ENCODE assay signal across 8 cellular contexts in the genomic region with DNA sequence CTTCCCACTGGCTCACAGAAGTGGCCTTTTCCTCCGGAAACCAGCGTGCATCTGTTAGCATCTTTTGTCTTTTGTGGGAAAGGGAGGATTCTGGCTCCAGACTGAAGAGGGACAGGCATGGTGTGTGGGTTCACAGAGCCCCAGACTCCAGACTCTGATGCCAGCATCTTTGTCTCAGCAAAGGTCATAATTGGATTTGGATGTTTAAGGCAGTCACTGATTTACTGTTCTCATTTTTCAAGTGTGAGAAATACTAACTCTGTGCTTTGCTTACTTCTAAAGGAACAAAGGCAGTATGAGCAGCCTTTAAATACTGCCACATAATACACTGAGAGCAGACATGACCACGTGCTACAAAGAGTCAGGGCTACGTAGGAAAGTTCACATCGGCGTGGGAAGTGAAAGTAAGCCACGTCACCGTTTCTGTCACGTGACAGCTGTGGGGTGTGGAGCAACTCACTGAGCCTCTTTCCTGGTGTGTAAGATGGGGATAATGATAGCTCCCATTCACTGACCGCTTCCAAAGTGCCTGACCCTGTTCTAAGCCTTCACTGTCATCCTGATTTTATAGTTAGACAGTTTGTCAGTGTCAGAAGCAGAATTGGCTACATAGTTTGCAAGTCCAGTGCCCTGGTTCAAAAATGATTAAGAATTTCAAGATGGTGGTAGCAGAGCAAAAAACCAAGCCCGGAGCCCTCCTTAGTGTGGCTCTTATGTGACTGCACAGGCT. TPM values are rescaled to one million over a fixed set of nuclear protein-coding genes. Genes with fewer than 3 reads are reported as not detected.
DNase-seq lines count a peak whose midpoint lies in the region; ATAC-seq and TF ChIP-seq lines count a peak whose summit lies in the region.

No MANE protein-coding gene starts in this region.

- 26 to 45% methylated on average over 11 of the region's 11 CpGs for WGBS in lung, 2 donors

- H2AFZ ChIP-seq in Karpas-422 (ENCODE audit: low read length): no peak overlapping the region

- no peaks in the 10 kb centered on the region for H3K9me3 ChIP-seq in BLaER1 treated with 17β-estradiol and CSF1 and Interleukin-3, amounts not matched to agents 10 nM and 100 nM (replicated peaks in 1 of 11)
- H3K9me3 ChIP-seq in Karpas-422 (ENCODE audit: low read length) (no peaks in the 10 kb centered on the region), lung (ENCODE audit: control insufficient read depth in 2 of 2, insufficient read depth in 1 of 2, low read length in 1 of 2) (no peaks in the 10 kb centered on the region)

- peak overlapping the region; percentile 65 to 99 (median 81) for H3K27ac ChIP-seq in BLaER1 treated with 17β-estradiol and CSF1 and Interleukin-3, amounts not matched to agents 10 nM and 100 nM
- H3K27ac ChIP-seq in Karpas-422 (ENCODE audit: low read length): peak overlapping the region; percentile 86
- peak overlapping the region; percentile 53 to 89 for H3K27ac ChIP-seq in lung (ENCODE audit: low read depth in 1 of 2, low read length in 1 of 2)

- no peaks in the 10 kb centered on the region for H3K9me2 ChIP-seq in Karpas-422 (replicated peaks; ENCODE audit: insufficient read depth, low read length)

- peak overlapping the region in 6 of 10 experiments; percentile 8 to 50 (median 33); a peak in 11 of 20 replicates for H3K4me3 ChIP-seq in BLaER1 treated with 17β-estradiol and CSF1 and Interleukin-3, amounts not matched to agents 10 nM and 100 nM
- peak overlapping the region; percentile 22; the same call in 1 of the 2 replicates for H3K4me3 ChIP-seq in Karpas-422 (ENCODE audit: low read length)
- no peak overlapping the region for H3K4me3 ChIP-seq in lung

- peak; percentile 52 for DNase-seq in GM20000 (ENCODE audit: low spot score)
- DNase-seq in Karpas-422: peak; percentile 96
- peak; percentile 72 to 75 for DNase-seq in activated CD4-positive, alpha-beta T cell treated with anti-CD3 and anti-CD28 coated beads for 24 hours (ENCODE audit: low read depth in 2 of 2)
- peak; percentile 57 for DNase-seq in cerebellar cortex (ENCODE audit: low spot score)
- peak; percentile 81 for DNase-seq in lung (ENCODE audit: low spot score)
- peak; percentile 80 for DNase-seq in stimulated activated CD8-positive, alpha-beta memory T cell treated with anti-CD3 and anti-CD28 coated beads, Interleukin-12 subunit alpha, Interleukin-12 subunit beta, amount 100 ng/mL, for 4 hours (ENCODE audit: low read depth)
- no peak for DNase-seq in iPS-NIHi11 (ENCODE audit: low spot score)

- H3K27me3 ChIP-seq in BLaER1 treated with 17β-estradiol and CSF1 and Interleukin-3, amounts not matched to agents 10 nM and 100 nM: peaks cover 0 to 24% (median 11%) of the 10 kb centered on the region in 11 experiments; a peak in 10 of 22 replicates
- no peaks in the 10 kb centered on the region for H3K27me3 ChIP-seq in Karpas-422 (ENCODE audit: low read length)
- no peaks in the 10 kb centered on the region for H3K27me3 ChIP-seq in lung (ENCODE audit: control insufficient read depth, insufficient read depth)

- H3K4me2 ChIP-seq in BLaER1 treated with 17β-estradiol and CSF1 and Interleukin-3, amounts not matched to agents 10 nM and 100 nM: peak overlapping the region; percentile 64 to 93 (median 82)
- peak overlapping the region; percentile 64 for H3K4me2 ChIP-seq in Karpas-422 (ENCODE audit: low read depth, low read length, poor library complexity, severe bottlenecking)

- H3K9ac ChIP-seq in BLaER1 treated with 17β-estradiol and CSF1 and Interleukin-3, amounts not matched to agents 10 nM and 100 nM: peak overlapping the region; percentile 59 to 82 (median 71)
- peak overlapping the region; percentile 62 for H3K9ac ChIP-seq in Karpas-422 (ENCODE audit: low read length)

- TF ChIP-seq CTCF in GM20000 (IDR thresholded peaks at IDR 0.05; ENCODE audit: extremely low read depth, missing control alignments) (no peak), lung (IDR thresholded peaks at IDR 0.05; ENCODE audit: control extremely low read depth, extremely low read depth) (no peak)

- H4K20me1 ChIP-seq in BLaER1 treated with 17β-estradiol and CSF1 and Interleukin-3, amounts not matched to agents 10 nM and 100 nM: peaks cover 0 to 28% (median 4%) of the 10 kb centered on the region in 11 experiments; a peak in 7 of 22 replicates
- no peaks in the 10 kb centered on the region for H4K20me1 ChIP-seq in Karpas-422 (ENCODE audit: insufficient read depth, low read depth, low read length)

- peaks cover 74 to 94% (median 82%) of the 10 kb centered on the region in 10 experiments for H3K4me1 ChIP-seq in BLaER1 treated with 17β-estradiol and CSF1 and Interleukin-3, amounts not matched to agents 10 nM and 100 nM
- H3K4me1 ChIP-seq in Karpas-422 (ENCODE audit: low read length) (peaks cover 56% of the 10 kb centered on the region), lung (ENCODE audit: control insufficient read depth in 2 of 2, insufficient read depth in 2 of 2, low read length in 2 of 2) (peaks cover 0 to 6% of the 10 kb centered on the region in 2 donors)

- peak; percentile 54 for ATAC-seq in lung (ENCODE audit: insufficient read depth, low FRiP score)

- H3K79me2 ChIP-seq in Karpas-422 (ENCODE audit: low read length): no peaks in the 10 kb centered on the region

- no peaks in the 10 kb centered on the region for H3K36me3 ChIP-seq in BLaER1 treated with 17β-estradiol and CSF1 and Interleukin-3, amounts not matched to agents 10 nM and 100 nM
- no peaks in the 10 kb centered on the region for H3K36me3 ChIP-seq in Karpas-422 (ENCODE audit: insufficient read depth, low read length)
- no peaks in the 10 kb centered on the region for H3K36me3 ChIP-seq in lung (ENCODE audit: control insufficient read depth in 2 of 2, insufficient read depth in 2 of 2, low read length in 2 of 2)

RNA-seq across cellular contexts. Expression of gene TMSB4X, which starts 24.8 kb away (rescaled TPM):
- 2,363 and 3,856 TPM in 2 replicates for total RNA-seq in Karpas-422 (2014; rRNA removed; shearing (Covaris generic); ENCODE audit: low replicate concordance)
- 1,000 to 10,000 TPM; 4,686 to 8,614 TPM for total RNA-seq in lung
- polyA plus RNA-seq in lung: 1,000 to 10,000 TPM; 7,790 to 9,527 TPM

RNA-seq across cellular contexts. Expression of gene TLR8, which starts 43.7 kb away (rescaled TPM):
- not detected in 2 replicates for total RNA-seq in Karpas-422 (2014; rRNA removed; shearing (Covaris generic); ENCODE audit: low replicate concordance)
- 1 to 10 TPM; 5.2 to 6.6 TPM for total RNA-seq in lung
- polyA plus RNA-seq in lung: 10 to 100 TPM in 1 of 2 donors, under 1 TPM in 1; 0.91 to 27.1 TPM
